Comparison of ENCODE assay signal across 1 cellular context in the genomic region with DNA sequence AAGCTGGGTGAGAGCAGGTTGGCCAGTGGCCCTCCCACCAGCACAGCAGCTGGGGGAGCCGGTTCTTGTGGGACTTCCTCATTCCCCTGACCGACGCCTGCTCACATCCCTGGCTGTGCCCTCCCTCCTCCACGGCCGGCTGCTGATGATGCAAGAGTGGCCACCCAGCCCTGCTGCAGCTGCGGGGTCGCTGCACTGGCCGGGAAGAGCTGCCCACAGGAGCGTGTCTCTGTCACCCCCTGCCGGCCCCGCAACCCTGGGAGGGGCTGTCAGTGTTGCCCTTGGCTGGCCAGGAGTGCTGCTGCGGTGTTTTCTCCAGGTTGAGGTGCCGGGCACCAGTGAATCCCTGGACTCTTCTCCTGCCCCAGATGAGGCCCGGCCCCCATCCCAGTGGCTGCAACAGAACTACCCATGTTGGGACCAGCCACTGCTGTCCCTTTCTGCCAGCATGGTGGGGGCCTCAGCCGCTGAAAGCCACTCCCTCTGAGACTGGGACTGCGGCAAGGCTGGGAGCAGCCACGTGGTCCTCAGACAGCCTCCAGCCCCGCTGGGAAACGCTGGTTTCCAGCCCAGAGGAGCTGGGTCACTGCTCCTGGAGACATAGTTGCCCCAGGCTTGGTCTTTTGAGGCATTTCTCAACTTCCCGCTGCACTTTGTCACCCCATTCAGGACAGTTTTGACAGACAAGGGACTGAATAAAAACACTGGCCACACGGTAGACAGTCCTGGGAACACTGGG.
TF ChIP-seq lines count a peak whose summit lies in the region.

No MANE protein-coding gene starts in this region.

TF ChIP-seq in K562, 482 proteins besides CTCF, POLR2A, EP300 and RAD21 (continued from another document and continues in another):
- TF ChIP-seq, protein P1, sequence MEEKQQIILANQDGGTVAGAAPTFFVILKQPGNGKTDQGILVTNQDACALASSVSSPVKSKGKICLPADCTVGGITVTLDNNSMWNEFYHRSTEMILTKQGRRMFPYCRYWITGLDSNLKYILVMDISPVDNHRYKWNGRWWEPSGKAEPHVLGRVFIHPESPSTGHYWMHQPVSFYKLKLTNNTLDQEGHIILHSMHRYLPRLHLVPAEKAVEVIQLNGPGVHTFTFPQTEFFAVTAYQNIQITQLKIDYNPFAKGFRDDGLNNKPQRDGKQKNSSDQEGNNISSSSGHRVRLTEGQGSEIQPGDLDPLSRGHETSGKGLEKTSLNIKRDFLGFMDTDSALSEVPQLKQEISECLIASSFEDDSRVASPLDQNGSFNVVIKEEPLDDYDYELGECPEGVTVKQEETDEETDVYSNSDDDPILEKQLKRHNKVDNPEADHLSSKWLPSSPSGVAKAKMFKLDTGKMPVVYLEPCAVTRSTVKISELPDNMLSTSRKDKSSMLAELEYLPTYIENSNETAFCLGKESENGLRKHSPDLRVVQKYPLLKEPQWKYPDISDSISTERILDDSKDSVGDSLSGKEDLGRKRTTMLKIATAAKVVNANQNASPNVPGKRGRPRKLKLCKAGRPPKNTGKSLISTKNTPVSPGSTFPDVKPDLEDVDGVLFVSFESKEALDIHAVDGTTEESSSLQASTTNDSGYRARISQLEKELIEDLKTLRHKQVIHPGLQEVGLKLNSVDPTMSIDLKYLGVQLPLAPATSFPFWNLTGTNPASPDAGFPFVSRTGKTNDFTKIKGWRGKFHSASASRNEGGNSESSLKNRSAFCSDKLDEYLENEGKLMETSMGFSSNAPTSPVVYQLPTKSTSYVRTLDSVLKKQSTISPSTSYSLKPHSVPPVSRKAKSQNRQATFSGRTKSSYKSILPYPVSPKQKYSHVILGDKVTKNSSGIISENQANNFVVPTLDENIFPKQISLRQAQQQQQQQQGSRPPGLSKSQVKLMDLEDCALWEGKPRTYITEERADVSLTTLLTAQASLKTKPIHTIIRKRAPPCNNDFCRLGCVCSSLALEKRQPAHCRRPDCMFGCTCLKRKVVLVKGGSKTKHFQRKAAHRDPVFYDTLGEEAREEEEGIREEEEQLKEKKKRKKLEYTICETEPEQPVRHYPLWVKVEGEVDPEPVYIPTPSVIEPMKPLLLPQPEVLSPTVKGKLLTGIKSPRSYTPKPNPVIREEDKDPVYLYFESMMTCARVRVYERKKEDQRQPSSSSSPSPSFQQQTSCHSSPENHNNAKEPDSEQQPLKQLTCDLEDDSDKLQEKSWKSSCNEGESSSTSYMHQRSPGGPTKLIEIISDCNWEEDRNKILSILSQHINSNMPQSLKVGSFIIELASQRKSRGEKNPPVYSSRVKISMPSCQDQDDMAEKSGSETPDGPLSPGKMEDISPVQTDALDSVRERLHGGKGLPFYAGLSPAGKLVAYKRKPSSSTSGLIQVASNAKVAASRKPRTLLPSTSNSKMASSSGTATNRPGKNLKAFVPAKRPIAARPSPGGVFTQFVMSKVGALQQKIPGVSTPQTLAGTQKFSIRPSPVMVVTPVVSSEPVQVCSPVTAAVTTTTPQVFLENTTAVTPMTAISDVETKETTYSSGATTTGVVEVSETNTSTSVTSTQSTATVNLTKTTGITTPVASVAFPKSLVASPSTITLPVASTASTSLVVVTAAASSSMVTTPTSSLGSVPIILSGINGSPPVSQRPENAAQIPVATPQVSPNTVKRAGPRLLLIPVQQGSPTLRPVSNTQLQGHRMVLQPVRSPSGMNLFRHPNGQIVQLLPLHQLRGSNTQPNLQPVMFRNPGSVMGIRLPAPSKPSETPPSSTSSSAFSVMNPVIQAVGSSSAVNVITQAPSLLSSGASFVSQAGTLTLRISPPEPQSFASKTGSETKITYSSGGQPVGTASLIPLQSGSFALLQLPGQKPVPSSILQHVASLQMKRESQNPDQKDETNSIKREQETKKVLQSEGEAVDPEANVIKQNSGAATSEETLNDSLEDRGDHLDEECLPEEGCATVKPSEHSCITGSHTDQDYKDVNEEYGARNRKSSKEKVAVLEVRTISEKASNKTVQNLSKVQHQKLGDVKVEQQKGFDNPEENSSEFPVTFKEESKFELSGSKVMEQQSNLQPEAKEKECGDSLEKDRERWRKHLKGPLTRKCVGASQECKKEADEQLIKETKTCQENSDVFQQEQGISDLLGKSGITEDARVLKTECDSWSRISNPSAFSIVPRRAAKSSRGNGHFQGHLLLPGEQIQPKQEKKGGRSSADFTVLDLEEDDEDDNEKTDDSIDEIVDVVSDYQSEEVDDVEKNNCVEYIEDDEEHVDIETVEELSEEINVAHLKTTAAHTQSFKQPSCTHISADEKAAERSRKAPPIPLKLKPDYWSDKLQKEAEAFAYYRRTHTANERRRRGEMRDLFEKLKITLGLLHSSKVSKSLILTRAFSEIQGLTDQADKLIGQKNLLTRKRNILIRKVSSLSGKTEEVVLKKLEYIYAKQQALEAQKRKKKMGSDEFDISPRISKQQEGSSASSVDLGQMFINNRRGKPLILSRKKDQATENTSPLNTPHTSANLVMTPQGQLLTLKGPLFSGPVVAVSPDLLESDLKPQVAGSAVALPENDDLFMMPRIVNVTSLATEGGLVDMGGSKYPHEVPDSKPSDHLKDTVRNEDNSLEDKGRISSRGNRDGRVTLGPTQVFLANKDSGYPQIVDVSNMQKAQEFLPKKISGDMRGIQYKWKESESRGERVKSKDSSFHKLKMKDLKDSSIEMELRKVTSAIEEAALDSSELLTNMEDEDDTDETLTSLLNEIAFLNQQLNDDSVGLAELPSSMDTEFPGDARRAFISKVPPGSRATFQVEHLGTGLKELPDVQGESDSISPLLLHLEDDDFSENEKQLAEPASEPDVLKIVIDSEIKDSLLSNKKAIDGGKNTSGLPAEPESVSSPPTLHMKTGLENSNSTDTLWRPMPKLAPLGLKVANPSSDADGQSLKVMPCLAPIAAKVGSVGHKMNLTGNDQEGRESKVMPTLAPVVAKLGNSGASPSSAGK (IDR thresholded peaks at IDR 0.05) = no peak
- TF ChIP-seq GABPB1 (CRISPR knock-in tag; IDR thresholded peaks at IDR 0.05) (peak; percentile 67), NEUROD1 (IDR thresholded peaks at IDR 0.05; ENCODE audit: borderline replicate concordance, low read depth, low read length, partially characterized antibody) (peak; percentile 76), NUFIP1 (IDR thresholded peaks at IDR 0.05; ENCODE audit: partially characterized antibody) (no peak), GABPB2 (CRISPR knock-in tag; conservative IDR thresholded peaks at IDR 0.05) (no peak), U2AF2 (optimal IDR thresholded peaks at IDR 0.05; ENCODE audit: low read depth, low read length) (no peak), ZKSCAN1 (IDR thresholded peaks at IDR 0.05; ENCODE audit: low read depth, low read length) (no peak), SMARCB1 (IDR thresholded peaks at IDR 0.05; ENCODE audit: insufficient read length, low read depth) (no peak), ILK (tag; IDR thresholded peaks at IDR 0.05; ENCODE audit: borderline replicate concordance, low read depth) (no peak), TCFL5 (CRISPR knock-in tag; conservative IDR thresholded peaks at IDR 0.05) (no peak), ZBED1 (IDR thresholded peaks at IDR 0.05) (no peak), CHD2 (IDR thresholded peaks at IDR 0.05; ENCODE audit: low read depth, low read length) (no peak), PHB (CRISPR knock-in tag; IDR thresholded peaks at IDR 0.05) (no peak), PHB2 (IDR thresholded peaks at IDR 0.05; ENCODE audit: low read depth) (no peak), BRF1 (IDR thresholded peaks at IDR 0.05; ENCODE audit: borderline replicate concordance, extremely low read depth, insufficient read length) (no peak), ZNF197 (CRISPR knock-in tag; IDR thresholded peaks at IDR 0.05; ENCODE audit: low read depth) (no peak), CHCHD3 (CRISPR knock-in tag; IDR thresholded peaks at IDR 0.05) (no peak), POLR2H (tag; IDR thresholded peaks at IDR 0.05; ENCODE audit: low read depth) (no peak)
- TF ChIP-seq, protein P2, sequence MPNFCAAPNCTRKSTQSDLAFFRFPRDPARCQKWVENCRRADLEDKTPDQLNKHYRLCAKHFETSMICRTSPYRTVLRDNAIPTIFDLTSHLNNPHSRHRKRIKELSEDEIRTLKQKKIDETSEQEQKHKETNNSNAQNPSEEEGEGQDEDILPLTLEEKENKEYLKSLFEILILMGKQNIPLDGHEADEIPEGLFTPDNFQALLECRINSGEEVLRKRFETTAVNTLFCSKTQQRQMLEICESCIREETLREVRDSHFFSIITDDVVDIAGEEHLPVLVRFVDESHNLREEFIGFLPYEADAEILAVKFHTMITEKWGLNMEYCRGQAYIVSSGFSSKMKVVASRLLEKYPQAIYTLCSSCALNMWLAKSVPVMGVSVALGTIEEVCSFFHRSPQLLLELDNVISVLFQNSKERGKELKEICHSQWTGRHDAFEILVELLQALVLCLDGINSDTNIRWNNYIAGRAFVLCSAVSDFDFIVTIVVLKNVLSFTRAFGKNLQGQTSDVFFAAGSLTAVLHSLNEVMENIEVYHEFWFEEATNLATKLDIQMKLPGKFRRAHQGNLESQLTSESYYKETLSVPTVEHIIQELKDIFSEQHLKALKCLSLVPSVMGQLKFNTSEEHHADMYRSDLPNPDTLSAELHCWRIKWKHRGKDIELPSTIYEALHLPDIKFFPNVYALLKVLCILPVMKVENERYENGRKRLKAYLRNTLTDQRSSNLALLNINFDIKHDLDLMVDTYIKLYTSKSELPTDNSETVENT (CRISPR knock-in tag; IDR thresholded peaks at IDR 0.05) = no peak
- TF ChIP-seq, protein P3, sequence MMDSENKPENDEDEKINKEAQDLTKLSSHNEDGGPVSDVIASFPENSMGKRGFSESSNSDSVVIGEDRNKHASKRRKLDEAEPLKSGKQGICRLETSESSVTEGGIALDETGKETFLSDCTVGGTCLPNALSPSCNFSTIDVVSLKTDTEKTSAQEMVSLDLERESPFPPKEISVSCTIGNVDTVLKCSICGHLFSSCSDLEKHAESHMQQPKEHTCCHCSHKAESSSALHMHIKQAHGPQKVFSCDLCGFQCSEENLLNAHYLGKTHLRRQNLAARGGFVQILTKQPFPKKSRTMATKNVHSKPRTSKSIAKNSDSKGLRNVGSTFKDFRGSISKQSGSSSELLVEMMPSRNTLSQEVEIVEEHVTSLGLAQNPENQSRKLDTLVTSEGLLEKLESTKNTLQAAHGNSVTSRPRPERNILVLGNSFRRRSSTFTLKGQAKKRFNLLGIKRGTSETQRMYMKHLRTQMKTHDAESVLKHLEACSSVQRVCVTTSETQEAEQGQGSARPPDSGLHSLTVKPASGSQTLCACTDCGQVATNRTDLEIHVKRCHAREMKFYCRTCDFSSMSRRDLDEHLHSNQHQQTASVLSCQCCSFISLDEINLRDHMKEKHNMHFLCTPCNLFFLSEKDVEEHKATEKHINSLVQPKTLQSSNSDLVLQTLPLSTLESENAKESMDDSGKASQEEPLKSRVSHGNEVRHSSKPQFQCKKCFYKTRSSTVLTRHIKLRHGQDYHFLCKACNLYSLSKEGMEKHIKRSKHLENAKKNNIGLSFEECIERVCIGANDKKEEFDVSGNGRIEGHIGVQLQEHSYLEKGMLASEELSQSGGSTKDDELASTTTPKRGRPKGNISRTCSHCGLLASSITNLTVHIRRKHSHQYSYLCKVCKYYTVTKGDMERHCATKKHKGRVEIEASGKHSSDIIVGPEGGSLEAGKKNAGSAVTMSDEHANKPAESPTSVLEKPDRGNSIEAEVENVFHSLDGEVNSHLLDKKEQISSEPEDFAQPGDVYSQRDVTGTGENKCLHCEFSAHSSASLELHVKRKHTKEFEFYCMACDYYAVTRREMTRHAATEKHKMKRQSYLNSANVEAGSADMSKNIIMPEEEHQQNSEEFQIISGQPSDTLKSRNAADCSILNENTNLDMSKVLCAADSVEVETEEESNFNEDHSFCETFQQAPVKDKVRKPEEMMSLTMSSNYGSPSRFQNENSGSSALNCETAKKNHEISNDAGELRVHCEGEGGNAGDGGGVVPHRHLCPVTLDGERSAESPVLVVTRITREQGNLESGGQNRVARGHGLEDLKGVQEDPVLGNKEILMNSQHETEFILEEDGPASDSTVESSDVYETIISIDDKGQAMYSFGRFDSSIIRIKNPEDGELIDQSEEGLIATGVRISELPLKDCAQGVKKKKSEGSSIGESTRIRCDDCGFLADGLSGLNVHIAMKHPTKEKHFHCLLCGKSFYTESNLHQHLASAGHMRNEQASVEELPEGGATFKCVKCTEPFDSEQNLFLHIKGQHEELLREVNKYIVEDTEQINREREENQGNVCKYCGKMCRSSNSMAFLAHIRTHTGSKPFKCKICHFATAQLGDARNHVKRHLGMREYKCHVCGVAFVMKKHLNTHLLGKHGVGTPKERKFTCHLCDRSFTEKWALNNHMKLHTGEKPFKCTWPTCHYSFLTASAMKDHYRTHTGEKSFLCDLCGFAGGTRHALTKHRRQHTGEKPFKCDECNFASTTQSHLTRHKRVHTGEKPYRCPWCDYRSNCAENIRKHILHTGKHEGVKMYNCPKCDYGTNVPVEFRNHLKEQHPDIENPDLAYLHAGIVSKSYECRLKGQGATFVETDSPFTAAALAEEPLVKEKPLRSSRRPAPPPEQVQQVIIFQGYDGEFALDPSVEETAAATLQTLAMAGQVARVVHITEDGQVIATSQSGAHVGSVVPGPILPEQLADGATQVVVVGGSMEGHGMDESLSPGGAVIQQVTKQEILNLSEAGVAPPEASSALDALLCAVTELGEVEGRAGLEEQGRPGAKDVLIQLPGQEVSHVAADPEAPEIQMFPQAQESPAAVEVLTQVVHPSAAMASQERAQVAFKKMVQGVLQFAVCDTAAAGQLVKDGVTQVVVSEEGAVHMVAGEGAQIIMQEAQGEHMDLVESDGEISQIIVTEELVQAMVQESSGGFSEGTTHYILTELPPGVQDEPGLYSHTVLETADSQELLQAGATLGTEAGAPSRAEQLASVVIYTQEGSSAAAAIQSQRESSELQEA (IDR thresholded peaks at IDR 0.05; ENCODE audit: low read depth) = no peak
- TF ChIP-seq, protein P4, sequence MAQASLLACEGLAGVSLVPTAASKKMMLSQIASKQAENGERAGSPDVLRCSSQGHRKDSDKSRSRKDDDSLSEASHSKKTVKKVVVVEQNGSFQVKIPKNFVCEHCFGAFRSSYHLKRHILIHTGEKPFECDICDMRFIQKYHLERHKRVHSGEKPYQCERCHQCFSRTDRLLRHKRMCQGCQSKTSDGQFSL (CRISPR knock-in tag; IDR thresholded peaks at IDR 0.05) = peak; percentile 77; the same call in 1 of the 2 replicates
- TF ChIP-seq, protein P4 (tag; IDR thresholded peaks at IDR 0.05) = no peak; a peak in 1 of 4 replicates
- TF ChIP-seq, protein P5, sequence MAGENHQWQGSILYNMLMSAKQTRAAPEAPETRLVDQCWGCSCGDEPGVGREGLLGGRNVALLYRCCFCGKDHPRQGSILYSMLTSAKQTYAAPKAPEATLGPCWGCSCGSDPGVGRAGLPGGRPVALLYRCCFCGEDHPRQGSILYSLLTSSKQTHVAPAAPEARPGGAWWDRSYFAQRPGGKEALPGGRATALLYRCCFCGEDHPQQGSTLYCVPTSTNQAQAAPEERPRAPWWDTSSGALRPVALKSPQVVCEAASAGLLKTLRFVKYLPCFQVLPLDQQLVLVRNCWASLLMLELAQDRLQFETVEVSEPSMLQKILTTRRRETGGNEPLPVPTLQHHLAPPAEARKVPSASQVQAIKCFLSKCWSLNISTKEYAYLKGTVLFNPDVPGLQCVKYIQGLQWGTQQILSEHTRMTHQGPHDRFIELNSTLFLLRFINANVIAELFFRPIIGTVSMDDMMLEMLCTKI (IDR thresholded peaks at IDR 0.05; ENCODE audit: partially characterized antibody) = no peak
